22 cellular contexts compared by ENCODE assay signal in genomic region chr7:26046150-26046549, GRCh38.
"Had no signal": no experiment of that assay in that cellular context is flagged by ENCODE, and none has a peak within 500 bp of the region (broad histone marks: within the 10 kb centered on the region; RNA-seq: fewer than 3 reads in every experiment).

No MANE protein-coding gene starts in this region.

- H3K27ac ChIP-seq: epithelial cell of prostate, sigmoid colon, testis had no signal

- H3K36me3 ChIP-seq: sigmoid colon had no signal

- H3K9me3 Mint-ChIP-seq: activated T-cell treated with anti-CD3 and anti-CD28 coated beads, Interleukin-2, amount 50 U/mL, for 4 hours; activated T-helper 2 cell treated with anti-CD3 and anti-CD28 coated beads, Interferon-gamma antibody, Interleukin-2, Interleukin-4, amounts not matched to agents 10 μg/mL and 5 μg/mL and 100 μg/mL, durations not matched to agents 14 hours and 24 hours and 36 hours; memory B cell; stimulated activated naive B cell treated with anti-CD40 and anti-IgM and Interleukin-4, amounts not matched to agents 10 μg/mL and 1 μg/mL and 100 μg/mL, for 72 hours had no signal

- H3K4me3 ChIP-seq: sigmoid colon, testis had no signal

- H3K4me3 Mint-ChIP-seq: activated T-cell treated with anti-CD3 and anti-CD28 coated beads, Interleukin-2, amount 50 U/mL, for 4 hours; brain; memory B cell; nephron progenitor cell; stimulated activated naive B cell treated with anti-CD40 and anti-IgM and Interleukin-4, amounts not matched to agents 10 μg/mL and 1 μg/mL and 100 μg/mL, for 72 hours; T-helper 17 cell; type B pancreatic cell had no signal

- DNase-seq: activated CD4-positive, alpha-beta T cell treated with anti-CD3 and anti-CD28 coated beads for 4 hours; activated CD4-positive, alpha-beta T cell treated with anti-CD3 and anti-CD28 coated beads, Interleukin-2, amount 50 U/mL, for 48 hours; activated CD4-positive, CD25-positive, alpha-beta regulatory T cell; activated CD8-positive, alpha-beta memory T cell treated with anti-CD3 and anti-CD28 coated beads, Interleukin-2, amount 50 U/mL, for 48 hours; activated naive CD4-positive, alpha-beta T cell treated with Interleukin-2 at 50 U/mL for 16 hours; activated T-cell treated with anti-CD3 and anti-CD28 coated beads, Interleukin-2, amount 50 U/mL, for 4 hours; kidney glomerular epithelial cell; nephron progenitor cell; nucleus accumbens; posterior cingulate gyrus; sigmoid colon; stimulated activated CD4-positive, alpha-beta T cell treated with anti-CD3 and anti-CD28 coated beads, Interleukin-2, amount 100 ng/mL, for 48 hours; stimulated activated CD8-positive, alpha-beta memory T cell treated with anti-CD3 and anti-CD28 coated beads, Interleukin-4, amount 100 ng/mL, for 48 hours; stimulated activated naive B cell treated with anti-CD40 and anti-IgM and Interleukin-4, amounts not matched to agents 10 μg/mL and 1 μg/mL and 100 μg/mL, for 72 hours; SW 1271; T-helper 17 cell; testis had no signal

- H3K9me3 ChIP-seq: sigmoid colon, testis had no signal

- H3K4me1 Mint-ChIP-seq: brain; memory B cell; nephron progenitor cell; stimulated activated naive B cell treated with anti-CD40 and anti-IgM and Interleukin-4, amounts not matched to agents 10 μg/mL and 1 μg/mL and 100 μg/mL, for 72 hours; T-helper 17 cell had no signal

- H3K27ac Mint-ChIP-seq: activated T-helper 2 cell treated with anti-CD3 and anti-CD28 coated beads, Interferon-gamma antibody, Interleukin-2, Interleukin-4, amounts not matched to agents 10 μg/mL and 5 μg/mL and 100 μg/mL, durations not matched to agents 14 hours and 24 hours and 36 hours; brain; memory B cell; nephron progenitor cell; stimulated activated naive B cell treated with anti-CD40 and anti-IgM and Interleukin-4, amounts not matched to agents 10 μg/mL and 1 μg/mL and 100 μg/mL, for 72 hours; T-helper 17 cell; type B pancreatic cell had no signal

- H3K27me3 ChIP-seq: sigmoid colon, testis had no signal

- H3K4me1 ChIP-seq: sigmoid colon, testis had no signal

- H3K36me3 Mint-ChIP-seq: brain; memory B cell; stimulated activated naive B cell treated with anti-CD40 and anti-IgM and Interleukin-4, amounts not matched to agents 10 μg/mL and 1 μg/mL and 100 μg/mL, for 72 hours; type B pancreatic cell had no signal

- ATAC-seq: activated T-cell treated with anti-CD3 and anti-CD28 coated beads, Interleukin-2, amount 50 U/mL, for 4 hours; stimulated activated naive B cell treated with anti-CD40 and anti-IgM and Interleukin-4, amounts not matched to agents 10 μg/mL and 1 μg/mL and 100 μg/mL, for 72 hours; T-helper 17 cell had no signal
